8 cellular contexts compared by ENCODE assay signal in the genomic region with DNA sequence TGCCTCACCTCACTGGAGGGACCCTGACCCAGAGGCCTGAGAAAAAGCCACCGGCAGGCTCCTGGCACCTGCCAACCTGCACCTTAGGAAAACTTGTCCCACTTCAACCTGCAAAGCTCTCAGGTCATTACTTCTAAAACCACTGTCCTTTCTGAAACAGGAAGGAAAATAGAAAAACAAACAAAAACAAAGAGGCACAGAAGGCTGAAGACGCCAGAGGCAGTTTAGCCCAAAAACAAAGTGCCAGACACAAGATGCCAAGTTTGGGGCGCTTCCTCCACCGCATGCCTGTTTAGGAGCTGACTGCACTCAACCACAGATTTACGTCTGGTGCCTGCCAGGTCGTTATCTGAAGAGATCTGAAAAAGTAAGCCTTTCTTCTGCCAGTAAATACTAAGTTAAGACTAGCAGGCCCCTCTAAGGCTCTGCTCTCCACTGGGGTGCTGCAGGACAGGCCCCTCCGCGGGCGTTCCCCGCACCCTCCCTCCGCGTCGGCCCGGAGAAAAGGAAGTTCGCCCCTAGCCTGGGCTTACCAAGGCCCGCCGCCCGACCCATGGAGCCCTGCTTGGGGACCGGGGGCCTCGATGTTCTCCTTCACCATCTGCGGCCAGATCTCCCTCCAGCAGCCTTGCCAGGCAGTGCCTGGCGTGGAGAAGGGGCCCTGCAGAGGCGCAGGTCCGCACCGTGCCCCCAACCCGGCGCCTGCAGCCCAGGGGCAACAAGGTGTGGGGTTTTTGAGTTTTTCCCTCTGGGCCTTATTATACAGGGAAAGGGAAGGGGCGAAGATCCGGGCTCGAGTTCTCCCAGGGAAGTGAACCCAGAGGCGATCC.
DNase-seq lines count a peak whose midpoint lies in the region.

No MANE protein-coding gene starts in this region.

- H3K4me3 Mint-ChIP-seq in activated naive CD8-positive, alpha-beta T cell: peak overlapping the region; percentile 89

- peaks cover 9% of the 10 kb centered on the region for H3K36me3 Mint-ChIP-seq in activated naive CD8-positive, alpha-beta T cell

- H3K27me3 Mint-ChIP-seq in activated naive CD8-positive, alpha-beta T cell: no peaks in the 10 kb centered on the region

- WGBS in iPS DF 6.9 (ENCODE audit: insufficient coverage, insufficient read length): no CpG with 5 or more reads among the region's 31 CpGs

- no peak overlapping the region for H3K27ac ChIP-seq in iPS DF 6.9 (ENCODE audit: low read length)

- H3K36me3 ChIP-seq in iPS DF 6.9 (ENCODE audit: control insufficient read depth, insufficient read depth, low read length): no peaks in the 10 kb centered on the region

- no peaks in the 10 kb centered on the region for H3K9me3 Mint-ChIP-seq in activated naive CD8-positive, alpha-beta T cell (ENCODE audit: low read depth)

- H3K4me1 ChIP-seq in iPS DF 6.9 (ENCODE audit: control insufficient read depth, insufficient read depth, low read length): no peaks in the 10 kb centered on the region

- H3K4me3 ChIP-seq in iPS DF 6.9 (ENCODE audit: low read length): peak overlapping the region; percentile 49; the same call in 1 of the 2 replicates

- peaks cover 26% of the 10 kb centered on the region for H3K4me1 Mint-ChIP-seq in activated naive CD8-positive, alpha-beta T cell (ENCODE audit: low read depth)

- H3K9me3 ChIP-seq in iPS DF 6.9 (ENCODE audit: control insufficient read depth, insufficient read depth, low read length): no peaks in the 10 kb centered on the region

- peak overlapping the region; percentile 54 for H3K27ac Mint-ChIP-seq in activated naive CD8-positive, alpha-beta T cell

- H3K27me3 ChIP-seq in iPS DF 6.9 (ENCODE audit: control insufficient read depth, insufficient read depth, low read length): peaks cover 2% of the 10 kb centered on the region; the same call in 1 of the 2 replicates

- DNase-seq in NCI-H82 (lab: John Stamatoyannopoulos, UW) (peak; percentile 3), NCI-H82 treated with DMSO at 0.1 percent for 48 hours (lab: John Stamatoyannopoulos, UW; ENCODE audit: unreplicated experiment) (no peak), HK-2 (ENCODE audit: unreplicated experiment) (peak; percentile 11), iPS DF 6.9 (ENCODE audit: low read depth, low spot score) (no peak), cortex of kidney (lab: John Stamatoyannopoulos, UW) (no peak), NCI-H2081 (lab: John Stamatoyannopoulos, UW) (no peak)
- peak; percentile 45 for DNase-seq in stimulated activated CD8-positive, alpha-beta memory T cell treated with anti-CD3 and anti-CD28 coated beads, Interleukin-4, amount 100 ng/mL, for 48 hours

Comparison
In these comparisons a context has a peak if more than half of its experiments do, and no peak if none do; other contexts are left out.
1. DNase-seq: peak in NCI-H82 (single experiment), HK-2 (single experiment) and stimulated activated CD8-positive, alpha-beta memory T cell treated with anti-CD3 and anti-CD28 coated beads, Interleukin-4, amount 100 ng/mL, for 48 hours (single experiment); none in NCI-H82 treated with DMSO at 0.1 percent for 48 hours (single experiment), iPS DF 6.9 (single experiment), cortex of kidney (single experiment) and NCI-H2081 (0 of 2).